ENCODE assay signal across 6 cellular contexts in genomic region chr15:51802593-51802992, GRCh38.
"Had no signal": no experiment of that assay in that cellular context is flagged by ENCODE, and none has a peak within 500 bp of the region (broad histone marks: within the 10 kb centered on the region; RNA-seq: fewer than 3 reads in every experiment).

No MANE protein-coding gene starts in this region.

- H3K27ac ChIP-seq: GM23248, HL-60 had no signal

- H3K36me3 ChIP-seq: HAP-1 had no signal

- H2AFZ ChIP-seq: GM23248 had no signal

- H3K9ac ChIP-seq: GM23248 had no signal

- DNase-seq: GM23248, GOT3, H7, HFFc6 had no signal

- H3K4me3 ChIP-seq: GM23248, HAP-1 had no signal

- H3K9me3 ChIP-seq: HAP-1 had no signal
